9 cellular contexts compared by ENCODE assay signal in genomic region chr11:109971184-109971523, GRCh38.
DNase-seq lines count a peak whose midpoint lies in the region; ATAC-seq, FAIRE-seq and TF ChIP-seq lines count a peak whose summit lies in the region.
"Had no signal": no experiment of that assay in that cellular context is flagged by ENCODE, and none has a peak within 500 bp of the region (broad histone marks: within the 10 kb centered on the region; RNA-seq: fewer than 3 reads in every experiment).

No MANE protein-coding gene starts in this region.

- POLR2A ChIA-PET in GM12878 (lab: Charles Lee) = interaction anchor here (1.5 to 8.1 kb wide), 10 partner anchors 12 to 123 kb away, joined by 6 to 76 read pairs (median 15); partner anchors contain the start of gene ZC3H12C
- POLR2A ChIA-PET in naive thymus-derived CD4-positive, alpha-beta T cell (lab: Charles Lee) = no interaction called here
- POLR2A ChIA-PET in CD4-positive, alpha-beta memory T cell (lab: Charles Lee; ENCODE audit: partially characterized antibody) = no interaction called here

- H3K4me1 ChIP-seq in GM12878 (ENCODE audit: control insufficient read depth, insufficient read depth, low read length) = peaks cover 38% of the 10 kb centered on the region
- no peaks in the 10 kb centered on the region for H3K4me1 ChIP-seq in naive thymus-derived CD4-positive, alpha-beta T cell (ENCODE audit: control insufficient read depth in 2 of 2, insufficient read depth in 2 of 2, low read length in 2 of 2)
- H3K4me1 ChIP-seq in BE2C = no peaks in the 10 kb centered on the region
- no peaks in the 10 kb centered on the region for H3K4me1 ChIP-seq in CD4-positive, alpha-beta memory T cell (ENCODE audit: insufficient read depth, low read length)
- H3K4me1 ChIP-seq in stomach = peaks cover 0 to 4% (median 0%) of the 10 kb centered on the region in 4 donors

- peak overlapping the region; percentile 17; the same call in 1 of the 2 replicates for H3K9ac ChIP-seq in GM12878 (ENCODE audit: control insufficient read depth, insufficient read depth, low read length)

- peak; percentile 33 for DNase-seq in GM03348 (ENCODE audit: low spot score)
- peak; percentile 73 to 78 for DNase-seq in Kasumi-1 (lab: John Stamatoyannopoulos, UW)
- no peak for DNase-seq in GM12878 (ENCODE audit: low read depth, low spot score)
- peak in 1 of 9 donors; percentile 12 for DNase-seq in naive thymus-derived CD4-positive, alpha-beta T cell
- DNase-seq in BE2C = no peak
- no peak for DNase-seq in stimulated activated CD4-positive, alpha-beta T cell treated with anti-CD3 and anti-CD28 coated beads, Interleukin-12 subunit alpha, Interleukin-12 subunit beta, amount 100 ng/mL, for 4 hours
- DNase-seq in CD4-positive, alpha-beta memory T cell = no peak
- no peak for DNase-seq in stomach
- DNase-seq: activated CD4-positive, alpha-beta T cell treated with anti-CD3 and anti-CD28 coated beads, Interleukin-2, amount 50 U/mL, for 1 hour had no signal

- no peaks in the 10 kb centered on the region for H3K36me3 ChIP-seq in GM12878 (ENCODE audit: control insufficient read depth in 2 of 2, insufficient read depth in 2 of 2, low read length in 1 of 2)
- no peaks in the 10 kb centered on the region for H3K36me3 ChIP-seq in naive thymus-derived CD4-positive, alpha-beta T cell (ENCODE audit: control insufficient read depth in 2 of 3, insufficient read depth in 3 of 3, low read length in 3 of 3)
- no peaks in the 10 kb centered on the region for H3K36me3 ChIP-seq in BE2C
- no peaks in the 10 kb centered on the region for H3K36me3 ChIP-seq in CD4-positive, alpha-beta memory T cell (ENCODE audit: insufficient read depth, low read length)
- H3K36me3 ChIP-seq in stomach = no peaks in the 10 kb centered on the region

- TF ChIP-seq CTCF in GM12878 (IDR thresholded peaks at IDR 0.05 in 2 of 3, conservative IDR thresholded peaks at IDR 0.05 in 1 of 3; ENCODE audit: control insufficient read depth in 2 of 3, extremely low read depth in 1 of 3, insufficient read depth in 1 of 3, low read depth in 3 of 3, low read length in 3 of 3) (no peak), BE2C (IDR thresholded peaks at IDR 0.05; ENCODE audit: low read depth, low read length) (no peak), stomach (IDR thresholded peaks at IDR 0.05) (no peak)

- H4K20me1 ChIP-seq in GM12878 (ENCODE audit: control insufficient read depth, insufficient read depth) = no peaks in the 10 kb centered on the region

- FAIRE-seq in GM12878 (lab: Jason Lieb, UNC) = no peak

- TF ChIP-seq RAD21 in GM12878 (IDR thresholded peaks at IDR 0.05; ENCODE audit: insufficient read depth, low read depth, low read length) = no peak

- whole genome bisulfite sequencing in GM12878 (ENCODE audit: insufficient coverage, insufficient replicate concordance, low lambda C conversion rate, missing lambda C conversion rate) = 82% methylated on average over 2 of the region's 2 CpGs
- WGBS in stomach, 5 donors = 50 to 60% (median 60%) methylated on average over 2 of the region's 2 CpGs

- TF ChIP-seq POLR2A in GM12878 (IDR thresholded peaks at IDR 0.05; ENCODE audit: low read depth, low read length) (no peak), stomach (IDR thresholded peaks at IDR 0.05) (no peak)

- RAD21 ChIA-PET in GM12878 (lab: Charles Lee; ENCODE audit: unreplicated experiment) = interaction anchor here (1.1 to 12.4 kb wide), 15 partner anchors 12 to 464 kb away, joined by 3 to 185 read pairs (median 13); partner anchors contain the start of gene ZC3H12C

- H3K4me3 ChIP-seq in GM12878 (peak overlapping the region; percentile 8; the same call in 1 of the 2 replicates), BE2C (ENCODE audit: low read depth, low read length) (no peak overlapping the region), stomach (no peak overlapping the region)
- H3K4me3 ChIP-seq in naive thymus-derived CD4-positive, alpha-beta T cell (ENCODE audit: low read length) = no peak overlapping the region
- H3K4me3 ChIP-seq in CD4-positive, alpha-beta memory T cell (ENCODE audit: low read length in 2 of 2) = no peak overlapping the region

- peak; percentile 32 for ATAC-seq in GM12878
- ATAC-seq in naive thymus-derived CD4-positive, alpha-beta T cell = peak; percentile 12

- H3K4me2 ChIP-seq in GM12878 (ENCODE audit: control insufficient read depth, insufficient read depth) = peak overlapping the region; percentile 68

- H3K79me2 ChIP-seq in GM12878 (ENCODE audit: control insufficient read depth, insufficient read depth, low read length) = no peaks in the 10 kb centered on the region

- H3K27me3 ChIP-seq in GM12878 (replicated peaks in 1 of 2; ENCODE audit: control insufficient read depth in 2 of 2, insufficient read depth in 2 of 2, low read length in 1 of 2) (no peaks in the 10 kb centered on the region), BE2C (no peaks in the 10 kb centered on the region), stomach (no peaks in the 10 kb centered on the region)
- no peaks in the 10 kb centered on the region for H3K27me3 ChIP-seq in naive thymus-derived CD4-positive, alpha-beta T cell (ENCODE audit: control insufficient read depth in 2 of 2, insufficient read depth in 2 of 2, low read length in 2 of 2)
- H3K27me3 ChIP-seq in CD4-positive, alpha-beta memory T cell (ENCODE audit: insufficient read depth, low read length) = no peaks in the 10 kb centered on the region

- peaks cover 4 to 23% (median 10%) of the 10 kb centered on the region in 5 donors for H3K27me3 Mint-ChIP-seq in naive thymus-derived CD4-positive, alpha-beta T cell
- H3K27me3 Mint-ChIP-seq in CD4-positive, alpha-beta memory T cell = peaks cover 0 to 4% of the 10 kb centered on the region in 2 donors

- intact Hi-C loops in GM12878 (cut with micrococcal nuclease; ENCODE audit: unreplicated experiment) = no loop called here
- intact Hi-C loops in naive thymus-derived CD4-positive, alpha-beta T cell (cut with micrococcal nuclease) = loop anchor here in 1 of 2 donors (2.0 kb wide), 1 partner anchor 14 kb away; no protein-coding TSS in a partner anchor
- intact Hi-C loops in CD4-positive, alpha-beta memory T cell (cut with micrococcal nuclease) = no loop called here
- intact Hi-C loops in stomach (cut with DNase I; ENCODE audit: low total_unique reads) = no loop called here

- peaks cover 0 to 28% (median 6%) of the 10 kb centered on the region in 7 donors for H3K4me1 Mint-ChIP-seq in naive thymus-derived CD4-positive, alpha-beta T cell
- no peaks in the 10 kb centered on the region for H3K4me1 Mint-ChIP-seq in CD4-positive, alpha-beta memory T cell

- SMC1A ChIA-PET in GM12878 (lab: Charles Lee; ENCODE audit: uncharacterized antibody, unreplicated experiment) = interaction anchor here (0.8 to 12.2 kb wide), 26 partner anchors 8 to 385 kb away, joined by 3 to 223 read pairs (median 5); no protein-coding TSS in a partner anchor

- H3K27ac ChIP-seq in GM12878 (ENCODE audit: control insufficient read depth, insufficient read depth) (peak overlapping the region; percentile 56), stomach (no peak overlapping the region)
- no peak overlapping the region for H3K27ac ChIP-seq in naive thymus-derived CD4-positive, alpha-beta T cell (ENCODE audit: low read depth, low read length)
- no peak overlapping the region for H3K27ac ChIP-seq in CD4-positive, alpha-beta memory T cell (ENCODE audit: low read depth, low read length)

- H3K9me3 ChIP-seq in GM12878 (replicated peaks; ENCODE audit: control insufficient read depth, insufficient read depth, low read length) (peaks cover 8% of the 10 kb centered on the region; the same call in 2 of the 3 replicates), BE2C (no peaks in the 10 kb centered on the region), stomach (no peaks in the 10 kb centered on the region)
- H3K9me3 ChIP-seq in naive thymus-derived CD4-positive, alpha-beta T cell (ENCODE audit: control insufficient read depth in 2 of 3, low read length in 3 of 3) = no peaks in the 10 kb centered on the region
- H3K9me3 ChIP-seq in CD4-positive, alpha-beta memory T cell (ENCODE audit: control insufficient read depth in 1 of 2, low read length in 2 of 2) = no peaks in the 10 kb centered on the region

- no TSS peak for BruUV-seq in GM12878 (replicated peaks; lab: Mats Ljungman, UMichigan)

- peaks cover 0 to 4% (median 0%) of the 10 kb centered on the region in 11 donors for H3K9me3 Mint-ChIP-seq in naive thymus-derived CD4-positive, alpha-beta T cell
- peaks cover 0 to 7% (median 0%) of the 10 kb centered on the region in 8 donors for H3K9me3 Mint-ChIP-seq in CD4-positive, alpha-beta memory T cell

- H3K36me3 Mint-ChIP-seq in naive thymus-derived CD4-positive, alpha-beta T cell = peaks cover 0 to 4% (median 0%) of the 10 kb centered on the region in 5 donors
- no peaks in the 10 kb centered on the region for H3K36me3 Mint-ChIP-seq in CD4-positive, alpha-beta memory T cell

- CTCF ChIA-PET in GM12878 (lab: Yijun Ruan, JAX) = interaction anchor here (0.8 to 6.1 kb wide), 11 partner anchors 9 to 402 kb away, joined by 3 to 36 read pairs (median 4); no protein-coding TSS in a partner anchor
- CTCF ChIA-PET in naive thymus-derived CD4-positive, alpha-beta T cell (lab: Charles Lee) = no interaction called here
- CTCF ChIA-PET in CD4-positive, alpha-beta memory T cell (lab: Charles Lee; ENCODE audit: partially characterized antibody) = no interaction called here

- peak overlapping the region in 1 of 9 donors; percentile 68 for H3K27ac Mint-ChIP-seq in naive thymus-derived CD4-positive, alpha-beta T cell
- no peak overlapping the region for H3K27ac Mint-ChIP-seq in CD4-positive, alpha-beta memory T cell

- TF ChIP-seq EP300 in GM12878 (IDR thresholded peaks at IDR 0.05; ENCODE audit: borderline replicate concordance in 1 of 2, control insufficient read depth in 1 of 2, low read depth in 2 of 2, low read length in 2 of 2) = no peak
- TF ChIP-seq EP300 in stomach (IDR thresholded peaks at IDR 0.05) = no peak

- peak overlapping the region in 2 of 10 donors; percentile 36 to 67 for H3K4me3 Mint-ChIP-seq in naive thymus-derived CD4-positive, alpha-beta T cell
- no peak overlapping the region for H3K4me3 Mint-ChIP-seq in CD4-positive, alpha-beta memory T cell

- H2AFZ ChIP-seq in GM12878 (ENCODE audit: control insufficient read depth, low read depth, low read length) = peak overlapping the region; percentile 0; the same call in 1 of the 2 replicates

- in situ Hi-C loops in GM12878 (cut with MboI) = no loop called here

TF ChIP-seq in GM12878, 131 proteins besides CTCF, POLR2A, EP300 and RAD21 (continues in another document):
- TF ChIP-seq EGR1 (IDR thresholded peaks at IDR 0.05; ENCODE audit: borderline replicate concordance in 1 of 2, low read depth in 2 of 2, low read length in 2 of 2) = no peak
- peak; percentile 36; the same call in 1 of the 2 replicates for TF ChIP-seq SPI1 (IDR thresholded peaks at IDR 0.05; ENCODE audit: borderline replicate concordance, insufficient read depth, low read depth, low read length)
- peak; percentile 9; the same call in 1 of the 2 replicates for TF ChIP-seq MEF2A (IDR thresholded peaks at IDR 0.05; ENCODE audit: insufficient read depth, low read depth, low read length)
- TF ChIP-seq PAX8 (IDR thresholded peaks at IDR 0.05) = no peak
- 0 out of 2 replicates have a peak, but pooled peaks have one; percentile 17 for TF ChIP-seq MYB (IDR thresholded peaks at IDR 0.05; ENCODE audit: borderline replicate concordance, low read depth, low read length)
- TF ChIP-seq HDAC6 (IDR thresholded peaks at IDR 0.05; ENCODE audit: unreplicated experiment) = no peak

Comparison
In these comparisons a context has a peak if more than half of its experiments do, and no peak if none do; other contexts are left out.
1. DNase-seq: peak in GM03348 (single experiment) and Kasumi-1 (2 of 2); none in GM12878 (single experiment), BE2C (single experiment), stimulated activated CD4-positive, alpha-beta T cell treated with anti-CD3 and anti-CD28 coated beads, Interleukin-12 subunit alpha, Interleukin-12 subunit beta, amount 100 ng/mL, for 4 hours (single experiment), CD4-positive, alpha-beta memory T cell (0 of 5) and stomach (single experiment).